In the genomic region with DNA sequence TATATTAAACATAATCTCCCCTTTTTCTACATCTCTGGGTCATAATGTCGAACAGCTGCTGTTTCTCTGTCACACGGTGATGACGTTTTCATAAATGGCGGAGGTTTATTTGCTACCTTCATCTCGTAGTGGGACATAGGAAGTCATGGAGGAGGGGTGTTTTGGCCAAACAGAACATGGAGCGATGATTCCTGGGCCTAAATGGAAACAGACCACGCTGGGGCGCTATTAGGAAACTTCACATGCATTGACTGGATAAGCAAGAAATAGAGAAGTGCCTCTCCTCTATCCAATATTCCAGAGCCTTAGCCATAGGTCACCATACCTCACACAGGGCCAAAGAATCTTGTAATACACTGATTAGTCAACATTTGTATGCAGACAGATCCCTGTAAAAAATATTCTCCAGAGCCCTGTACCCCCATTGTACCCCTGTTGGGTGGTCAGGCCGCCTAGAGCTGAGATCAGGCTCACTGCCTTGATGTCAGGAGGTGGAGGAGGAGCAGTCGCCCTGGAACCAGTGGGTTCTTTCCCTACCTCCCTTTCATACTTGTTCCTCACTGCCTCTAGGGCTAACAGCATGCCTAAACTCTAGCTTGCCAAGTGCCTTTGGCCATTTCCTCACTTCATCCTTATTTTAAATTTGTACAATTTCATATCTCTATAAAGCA, we compare ENCODE assay signal across 18 cellular contexts.
DNase-seq lines count a peak whose midpoint lies in the region; ATAC-seq and TF ChIP-seq lines count a peak whose summit lies in the region.
"Had no signal": no experiment of that assay in that cellular context is flagged by ENCODE, and none has a peak within 500 bp of the region (broad histone marks: within the 10 kb centered on the region; RNA-seq: fewer than 3 reads in every experiment).

No MANE protein-coding gene starts in this region.

- no peaks in the 10 kb centered on the region for H3K27me3 Mint-ChIP-seq in T-helper 1 cell treated with Interleukin-12 subunit alpha and Interleukin-12 subunit beta and Interleukin-4 antibody, amounts not matched to agents 30 μg/mL and 1 μg/mL, for 36 hours (ENCODE audit: low read depth)

- no peaks in the 10 kb centered on the region for H3K4me1 ChIP-seq in sigmoid colon
- H3K4me1 ChIP-seq: vagina had no signal

- peak overlapping the region; percentile 26 for H3K27ac Mint-ChIP-seq in T-helper 1 cell treated with Interleukin-12 subunit alpha and Interleukin-12 subunit beta and Interleukin-4 antibody, amounts not matched to agents 30 μg/mL and 1 μg/mL, for 36 hours
- H3K27ac Mint-ChIP-seq: activated T-helper 2 cell treated with anti-CD3 and anti-CD28 coated beads, Interferon-gamma antibody, Interleukin-2, Interleukin-4, amounts not matched to agents 10 μg/mL and 5 μg/mL and 100 μg/mL, durations not matched to agents 14 hours and 24 hours and 36 hours had no signal

- peaks cover 54% of the 10 kb centered on the region for H3K4me1 Mint-ChIP-seq in T-helper 1 cell treated with Interleukin-12 subunit alpha and Interleukin-12 subunit beta and Interleukin-4 antibody, amounts not matched to agents 30 μg/mL and 1 μg/mL, for 36 hours (ENCODE audit: low read depth)

- no peaks in the 10 kb centered on the region for H3K36me3 ChIP-seq in sigmoid colon
- H3K36me3 ChIP-seq: ovary, vagina had no signal

- ATAC-seq in GM21723 (IDR thresholded peaks at IDR 0.05; ENCODE audit: unreplicated experiment), result no peak

- no peaks in the 10 kb centered on the region for H3K9me3 ChIP-seq in sigmoid colon
- H3K9me3 ChIP-seq: ovary, vagina had no signal

- TF ChIP-seq CTCF in choroid plexus epithelial cell (conservative IDR thresholded peaks at IDR 0.05; ENCODE audit: low read depth, low read length) (peak; percentile 34), sigmoid colon (IDR thresholded peaks at IDR 0.05) (no peak)

- 67 to 87% methylated on average over 10 of the region's 10 CpGs for WGBS in sigmoid colon, 2 donors

- intact Hi-C loops in sigmoid colon (cut with DNase I), result no loop called here

- DNase-seq in T-helper 1 cell (no peak), NOMO-1 (lab: John Stamatoyannopoulos, UW; ENCODE audit: unreplicated experiment in 2 of 2) (peak; percentile 23 to 47), choroid plexus epithelial cell (ENCODE audit: low read depth) (peak; percentile 30), sigmoid colon (peak; percentile 10), anterior cingulate cortex (lab: John Stamatoyannopoulos, UW) (no peak), NCI-H345 (lab: John Stamatoyannopoulos, UW) (no peak)
- DNase-seq: activated CD4-positive, alpha-beta T cell treated with anti-CD3 and anti-CD28 coated beads for 48 hours; DND-41; midbrain; MM.1S; NCI-H510A treated with DMSO at 0.1 percent for 48 hours; ovary; stimulated activated CD4-positive, alpha-beta T cell treated with anti-CD3 and anti-CD28 coated beads, Interleukin-15, amount 100 ng/mL, for 24 hours had no signal

- TF ChIP-seq EP300 in sigmoid colon (IDR thresholded peaks at IDR 0.05), result no peak

- H3K4me3 ChIP-seq in choroid plexus epithelial cell (ENCODE audit: low read depth, low read length) (no peak overlapping the region), sigmoid colon (no peak overlapping the region)
- H3K4me3 ChIP-seq: ovary, vagina had no signal

- no peaks in the 10 kb centered on the region for H3K27me3 ChIP-seq in sigmoid colon
- H3K27me3 ChIP-seq: ovary, vagina had no signal

- TF ChIP-seq POLR2A in sigmoid colon (IDR thresholded peaks at IDR 0.05), result no peak

- H3K27ac ChIP-seq in sigmoid colon, result no peak overlapping the region
- H3K27ac ChIP-seq: HL-60, ovary, vagina had no signal

- H3K36me3 Mint-ChIP-seq in T-helper 1 cell treated with Interleukin-12 subunit alpha and Interleukin-12 subunit beta and Interleukin-4 antibody, amounts not matched to agents 30 μg/mL and 1 μg/mL, for 36 hours (ENCODE audit: low read depth), result peaks cover 5% of the 10 kb centered on the region

- no peaks in the 10 kb centered on the region for H3K9me3 Mint-ChIP-seq in T-helper 1 cell treated with Interleukin-12 subunit alpha and Interleukin-12 subunit beta and Interleukin-4 antibody, amounts not matched to agents 30 μg/mL and 1 μg/mL, for 36 hours
- H3K9me3 Mint-ChIP-seq: activated T-helper 2 cell treated with anti-CD3 and anti-CD28 coated beads, Interferon-gamma antibody, Interleukin-2, Interleukin-4, amounts not matched to agents 10 μg/mL and 5 μg/mL and 100 μg/mL, durations not matched to agents 14 hours and 24 hours and 36 hours had no signal

- no peak overlapping the region for H3K4me3 Mint-ChIP-seq in T-helper 1 cell treated with Interleukin-12 subunit alpha and Interleukin-12 subunit beta and Interleukin-4 antibody, amounts not matched to agents 30 μg/mL and 1 μg/mL, for 36 hours

Comparison
In these comparisons a context has a peak if more than half of its experiments do, and no peak if none do; other contexts are left out.
1. DNase-seq: peak in NOMO-1 (2 of 2), choroid plexus epithelial cell (single experiment) and sigmoid colon (single experiment); none in T-helper 1 cell (0 of 5), anterior cingulate cortex (0 of 58) and NCI-H345 (single experiment).